In the genomic region with DNA sequence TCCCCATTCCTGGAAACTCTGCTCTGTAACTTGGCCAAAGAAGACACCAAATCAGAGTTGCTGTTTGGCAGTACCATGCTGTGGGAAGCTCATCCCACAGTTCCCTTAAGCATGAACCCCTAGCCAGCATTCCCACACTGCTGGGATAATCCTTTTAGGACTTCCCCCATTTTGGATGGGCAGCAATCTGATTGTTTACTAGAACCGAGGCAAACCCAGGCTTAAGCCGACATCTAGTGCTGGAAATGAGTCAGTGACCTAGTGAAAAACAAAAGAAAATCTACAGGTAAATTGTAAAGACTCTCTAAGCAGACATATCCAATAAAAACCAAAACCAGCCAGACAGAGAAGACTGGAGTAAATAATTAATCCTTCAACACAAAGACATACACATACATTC, we compare ENCODE assay signal across 11 cellular contexts. TPM values are rescaled to one million over a fixed set of nuclear protein-coding genes. Genes with fewer than 3 reads are reported as not detected.
DNase-seq lines count a peak whose midpoint lies in the region; ATAC-seq and TF ChIP-seq lines count a peak whose summit lies in the region.
"Had no signal": no experiment of that assay in that cellular context is flagged by ENCODE, and none has a peak within 500 bp of the region (broad histone marks: within the 10 kb centered on the region; RNA-seq: fewer than 3 reads in every experiment).

No MANE protein-coding gene starts in this region.

- no peak overlapping the region for H2BK5ac ChIP-seq in IMR-90 (ENCODE audit: low read depth, low read length, poor library complexity, severe bottlenecking)

- H3K27me3 Mint-ChIP-seq in CD8-positive, alpha-beta memory T cell: peaks cover 28 to 56% of the 10 kb centered on the region in 2 donors

- peaks cover 4 to 11% (median 6%) of the 10 kb centered on the region in 5 donors for H3K9me3 Mint-ChIP-seq in CD8-positive, alpha-beta memory T cell

- H3K36me3 ChIP-seq in IMR-90 (ENCODE audit: control insufficient read depth, insufficient read depth, low read length) (no peaks in the 10 kb centered on the region), adipocyte (ENCODE audit: control insufficient read depth, insufficient read depth, low read length, severe bottlenecking) (no peaks in the 10 kb centered on the region), tibial artery (no peaks in the 10 kb centered on the region)
- no peaks in the 10 kb centered on the region for H3K36me3 ChIP-seq in CD8-positive, alpha-beta memory T cell (ENCODE audit: insufficient read depth, low read length)

- TF ChIP-seq POLR2A in IMR-90 (IDR thresholded peaks at IDR 0.05; ENCODE audit: low read depth, low read length): no peak

- TF ChIP-seq CTCF in IMR-90 (conservative IDR thresholded peaks at IDR 0.05; ENCODE audit: low read depth, low read length): peak; percentile 33; the same call in 1 of the 2 replicates
- TF ChIP-seq CTCF in tibial artery (IDR thresholded peaks at IDR 0.05): no peak

- H2BK20ac ChIP-seq in IMR-90 (ENCODE audit: low read depth, low read length): no peak overlapping the region

- POLR2A ChIA-PET in IMR-90 (lab: Charles Lee; ENCODE audit: unreplicated experiment): no interaction called here
- POLR2A ChIA-PET in CD8-positive, alpha-beta memory T cell (lab: Charles Lee): interaction anchor here (0.8 kb wide), 1 partner anchor 17 kb away, joined by 3 read pairs; no protein-coding TSS in a partner anchor

- H2AFZ ChIP-seq in IMR-90 (replicated peaks; ENCODE audit: low read length, poor library complexity): no peak overlapping the region

- no peak overlapping the region for H3K18ac ChIP-seq in IMR-90 (ENCODE audit: low read depth, low read length)

- in situ Hi-C loops in IMR-90 (cut with MboI; ENCODE audit: low sequenced_read_pairs): no loop called here

- no peak overlapping the region for H2AK9ac ChIP-seq in IMR-90 (replicated peaks; ENCODE audit: low read depth, low read length, poor library complexity)

- H4K8ac ChIP-seq in IMR-90 (ENCODE audit: low read depth in 2 of 2, low read length in 2 of 2): no peak overlapping the region

- CTCF ChIA-PET in IMR-90 (lab: Yijun Ruan, JAX): no interaction called here
- CTCF ChIA-PET in CD8-positive, alpha-beta memory T cell (lab: Charles Lee): no interaction called here

- H3K79me1 ChIP-seq in IMR-90 (ENCODE audit: low read depth in 1 of 2, low read length in 2 of 2): no peaks in the 10 kb centered on the region

- WGBS in IMR-90 (ENCODE audit: extremely low coverage in 2 of 2, insufficient read length in 1 of 2), 2 experiments: no CpG with 5 or more reads among the region's 2 CpGs

- H3K56ac ChIP-seq in IMR-90 (ENCODE audit: extremely low read depth, insufficient read depth, low read length): no peak overlapping the region

- H3K9me3 ChIP-seq in IMR-90 (ENCODE audit: control insufficient read depth, insufficient read depth, low read length) (no peaks in the 10 kb centered on the region), adipocyte (ENCODE audit: control insufficient read depth, low read length) (no peaks in the 10 kb centered on the region), tibial artery (no peaks in the 10 kb centered on the region)
- no peaks in the 10 kb centered on the region for H3K9me3 ChIP-seq in CD8-positive, alpha-beta memory T cell (ENCODE audit: low read length)

- no peak overlapping the region for H2BK15ac ChIP-seq in IMR-90 (ENCODE audit: low read depth, low read length)

- H3K14ac ChIP-seq in IMR-90 (replicated peaks; ENCODE audit: low read depth, low read length): no peak overlapping the region

- H3K36me3 Mint-ChIP-seq in CD8-positive, alpha-beta memory T cell: peaks cover 0 to 20% (median 1%) of the 10 kb centered on the region in 3 donors

- no peak overlapping the region for H3K23ac ChIP-seq in IMR-90 (ENCODE audit: low read depth, low read length)

- BruUV-seq in IMR-90 (replicated peaks; lab: Mats Ljungman, UMichigan): no TSS peak

- intact Hi-C loops in IMR-90 (cut with micrococcal nuclease): no loop called here
- intact Hi-C loops in tibial artery (cut with DNase I; ENCODE audit: low total_unique reads): no loop called here

- H4K20me1 ChIP-seq in IMR-90 (ENCODE audit: insufficient read depth, low read length): no peaks in the 10 kb centered on the region

- H3K4me1 Mint-ChIP-seq in CD8-positive, alpha-beta memory T cell: peaks cover 1 to 7% (median 2%) of the 10 kb centered on the region in 3 donors

- TF ChIP-seq RAD21 in IMR-90 (IDR thresholded peaks at IDR 0.05; ENCODE audit: low read length): peak; percentile 25; the same call in 1 of the 2 replicates

- peaks cover 17% of the 10 kb centered on the region for H3K27me3 ChIP-seq in IMR-90 (ENCODE audit: control insufficient read depth, insufficient read depth, low read length)
- peaks cover 29% of the 10 kb centered on the region for H3K27me3 ChIP-seq in adipocyte (replicated peaks; ENCODE audit: control insufficient read depth, insufficient read depth, low read length)
- no peaks in the 10 kb centered on the region for H3K27me3 ChIP-seq in CD8-positive, alpha-beta memory T cell (ENCODE audit: insufficient read depth, low read length, poor library complexity, severe bottlenecking)
- H3K27me3 ChIP-seq in tibial artery: peaks cover 0 to 30% of the 10 kb centered on the region in 2 donors

- H3K9ac ChIP-seq in IMR-90 (ENCODE audit: low read depth, low read length) (no peak overlapping the region), adipocyte (ENCODE audit: low read length) (no peak overlapping the region)

- H4K5ac ChIP-seq in IMR-90 (ENCODE audit: low read depth, low read length): no peak overlapping the region

- H3K27ac ChIP-seq in IMR-90 (ENCODE audit: insufficient read depth, low read length): no peak overlapping the region
- no peak overlapping the region for H3K27ac ChIP-seq in CD8-positive, alpha-beta memory T cell (ENCODE audit: low read depth, low read length)
- no peak overlapping the region for H3K27ac ChIP-seq in tibial artery

- H3K4me1 ChIP-seq in IMR-90 (ENCODE audit: control insufficient read depth, insufficient read depth, low read length) (no peaks in the 10 kb centered on the region), adipocyte (ENCODE audit: control insufficient read depth, insufficient read depth, low read length) (no peaks in the 10 kb centered on the region), tibial artery (peaks cover 0 to 2% (median 1%) of the 10 kb centered on the region in 4 donors)
- H3K4me1 ChIP-seq in CD8-positive, alpha-beta memory T cell (ENCODE audit: insufficient read depth, low read length): no peaks in the 10 kb centered on the region

- no peak overlapping the region for H3K4ac ChIP-seq in IMR-90 (ENCODE audit: low read depth, low read length)

- dilution Hi-C loops in IMR-90 (cut with HindIII; ENCODE audit: low sequenced_read_pairs, unreplicated experiment): no loop called here

- H4K91ac ChIP-seq in IMR-90 (ENCODE audit: insufficient read depth, low read depth, low read length): no peak overlapping the region

- H3K4me2 ChIP-seq in IMR-90 (ENCODE audit: low read depth, low read length): no peak overlapping the region

- no peak overlapping the region for H2BK120ac ChIP-seq in IMR-90 (ENCODE audit: low read depth, low read length)

- no peak overlapping the region for H3K4me3 Mint-ChIP-seq in CD8-positive, alpha-beta memory T cell
- H3K4me3 Mint-ChIP-seq: stimulated activated naive CD8-positive, alpha-beta T cell treated with anti-CD3 and anti-CD28 coated beads, Interleukin-15, Interleukin-2, amounts not matched to agents 100 ng/mL and 50 ng/mL, for 24 hours; T-helper 17 cell had no signal

- no peak overlapping the region for H3K27ac Mint-ChIP-seq in CD8-positive, alpha-beta memory T cell
- H3K27ac Mint-ChIP-seq: stimulated activated naive CD8-positive, alpha-beta T cell treated with anti-CD3 and anti-CD28 coated beads, Interleukin-15, Interleukin-2, amounts not matched to agents 100 ng/mL and 50 ng/mL, for 24 hours; T-helper 17 cell had no signal

- peak; percentile 37; the same call in 1 of the 2 replicates for ATAC-seq in IMR-90 (ENCODE audit: low read depth)
- ATAC-seq: T-helper 17 cell had no signal

- DNase-seq in EH (ENCODE audit: low read depth) (peak; percentile 8), IMR-90 (peak; percentile 10), adipocyte (ENCODE audit: low read depth) (peak; percentile 17), kidney tubule cell (ENCODE audit: low spot score) (peak; percentile 47), NCI-H146 treated with DMSO at 0.1 percent for 48 hours (lab: John Stamatoyannopoulos, UW; ENCODE audit: unreplicated experiment) (no peak), tibial artery (no peak), KG1 (lab: John Stamatoyannopoulos, UW) (no peak)
- DNase-seq in CD8-positive, alpha-beta memory T cell: no peak
- DNase-seq: NCI-H510A treated with DMSO at 0.1 percent for 48 hours, T-helper 17 cell had no signal

- H3K4me3 ChIP-seq in IMR-90 (ENCODE audit: insufficient read depth, low read depth, low read length): no peak overlapping the region
- H3K4me3 ChIP-seq in adipocyte (ENCODE audit: low read length): no peak overlapping the region
- H3K4me3 ChIP-seq in CD8-positive, alpha-beta memory T cell (ENCODE audit: low read length): no peak overlapping the region
- H3K4me3 ChIP-seq in tibial artery: no peak overlapping the region

- H2AK5ac ChIP-seq in IMR-90 (ENCODE audit: low read depth, low read length): no peak overlapping the region

- H3K9me1 ChIP-seq in IMR-90 (ENCODE audit: insufficient read depth, low read length): no peaks in the 10 kb centered on the region

TF ChIP-seq in IMR-90, 13 proteins besides CTCF, POLR2A, EP300 and RAD21 (continues in another document):
- TF ChIP-seq SMC3 (IDR thresholded peaks at IDR 0.05; ENCODE audit: low read depth, low read length) (no peak), RFX5 (IDR thresholded peaks at IDR 0.05; ENCODE audit: low read depth, low read length) (no peak), CEBPB (IDR thresholded peaks at IDR 0.05; ENCODE audit: low read depth, low read length) (no peak), MAZ (IDR thresholded peaks at IDR 0.05; ENCODE audit: borderline replicate concordance, low read depth, low read length) (no peak), NFE2L2 (IDR thresholded peaks at IDR 0.05; ENCODE audit: low read depth, low read length) (no peak), MXI1 (IDR thresholded peaks at IDR 0.05; ENCODE audit: borderline replicate concordance, low read depth, low read length) (no peak), CHD1 (IDR thresholded peaks at IDR 0.05; ENCODE audit: low read depth, low read length) (no peak)

RNA-seq across cellular contexts. Expression of a gene that starts 5.2 kb away (rescaled TPM):
- under 0.01 TPM in 1 of 2 replicates, not detected in the other for total RNA-seq in IMR-90 (2012; rRNA removed)
- polyA plus RNA-seq in IMR-90 (2012; rRNA removed): not detected in 2 replicates
- polyA plus RNA-seq in IMR-90 (2012; cell fraction: cytosol; rRNA removed): not detected in 2 replicates
- polyA plus RNA-seq in IMR-90 (2012; cell fraction: nucleus; rRNA removed; ENCODE audit: low replicate concordance): not detected in 2 replicates
- under 1 TPM; 0.11 to 0.20 TPM for total RNA-seq in CD8-positive, alpha-beta memory T cell
- polyA plus RNA-seq in CD8-positive, alpha-beta memory T cell: not detected

RNA-seq across cellular contexts. Expression of a gene that starts 17.4 kb away (rescaled TPM):
- 111 and 177 TPM in 2 replicates for total RNA-seq in IMR-90 (2012; rRNA removed)
- 53.3 and 65.1 TPM in 2 replicates for polyA plus RNA-seq in IMR-90 (2012; rRNA removed)
- polyA plus RNA-seq in IMR-90 (2012; cell fraction: cytosol; rRNA removed): 15.8 and 31.6 TPM in 2 replicates
- 3.7 and 17.5 TPM in 2 replicates for polyA plus RNA-seq in IMR-90 (2012; cell fraction: nucleus; rRNA removed; ENCODE audit: low replicate concordance)
- total RNA-seq in CD8-positive, alpha-beta memory T cell: 100 to 1,000 TPM; 153 to 157 TPM
- 98.9 TPM for polyA plus RNA-seq in CD8-positive, alpha-beta memory T cell

Comparison
In these comparisons a context has a peak if more than half of its experiments do, and no peak if none do; other contexts are left out.
1. DNase-seq: peak in EH (single experiment), IMR-90 (single experiment), adipocyte (single experiment) and kidney tubule cell (single experiment); none in CD8-positive, alpha-beta memory T cell (0 of 5), NCI-H146 treated with DMSO at 0.1 percent for 48 hours (single experiment), tibial artery (0 of 2) and KG1 (single experiment).